ENCODE assay signal across 8 cellular contexts in genomic region chr1:150979007-150979722, GRCh38. TPM values are rescaled to one million over a fixed set of nuclear protein-coding genes. Genes with fewer than 3 reads are reported as not detected.
DNase-seq lines count a peak whose midpoint lies in the region; ATAC-seq, FAIRE-seq and TF ChIP-seq lines count a peak whose summit lies in the region.

No MANE protein-coding gene starts in this region.

- H2BK5ac ChIP-seq in H1 (ENCODE audit: low read depth, low read length), result peak overlapping the region; percentile 79; the same call in 1 of the 2 replicates

- H4K8ac ChIP-seq in H1 (ENCODE audit: extremely low read depth, insufficient read depth, low read length), result no peak overlapping the region; the same call in 1 of the 2 replicates

- H4K5ac ChIP-seq in H1 (ENCODE audit: insufficient read length, low read depth, low read length), result peak overlapping the region; percentile 47

- peak overlapping the region; percentile 91 for H3K18ac ChIP-seq in H1 (ENCODE audit: extremely low read depth, low read length)

- peaks cover 3% of the 10 kb centered on the region for H3K23me2 ChIP-seq in H1 (ENCODE audit: low read depth, low read length)

- peak; percentile 76 for FAIRE-seq in H1 (lab: Jason Lieb, UNC)

- H3K14ac ChIP-seq in H1 (ENCODE audit: insufficient read length), result no peak overlapping the region

- CTCF ChIA-PET in H1 (lab: Charles Lee; ENCODE audit: partially characterized antibody), result interaction anchor here (0.6 to 14.5 kb wide), 10 partner anchors 9 to 205 kb away, joined by 4 to 183 read pairs (median 18); partner anchors contain the start of gene MINDY1

- H2BK15ac ChIP-seq in H1 (ENCODE audit: low read length), result no peak overlapping the region; the same call in 1 of the 2 replicates

- no peaks in the 10 kb centered on the region; the same call in 1 of the 2 replicates for H3K79me1 ChIP-seq in H1 (ENCODE audit: low read depth, low read length)

- no peak overlapping the region for H2AK5ac ChIP-seq in H1 (ENCODE audit: low read depth, low read length)

- H3K4me3 ChIP-seq in GM12875 (ENCODE audit: low read depth, low read length), result no peak overlapping the region
- no peak overlapping the region; a peak in 1 of 8 replicates for H3K4me3 ChIP-seq in H1 (ENCODE audit: extremely low read depth in 1 of 4, insufficient read depth in 2 of 4, low read depth in 3 of 4, low read length in 4 of 4)

- peak overlapping the region; percentile 36 for H3K4ac ChIP-seq in H1 (replicated peaks; ENCODE audit: insufficient read length, low read depth, low read length)

- no peak overlapping the region for H3K9ac ChIP-seq in H1 (replicated peaks in 1 of 4; ENCODE audit: extremely low read depth in 1 of 4, low read depth in 3 of 4, low read length in 3 of 4)

- H3K56ac ChIP-seq in H1 (replicated peaks; ENCODE audit: insufficient read length, low read depth, low read length), result no peak overlapping the region

- no peak for ATAC-seq in GM18519 (IDR thresholded peaks at IDR 0.05; ENCODE audit: low FRiP score, unreplicated experiment)

- peak in 1 of 2 experiments; percentile 55; a peak in 1 of 3 replicates for TF ChIP-seq EP300 in H1 (IDR thresholded peaks at IDR 0.05; ENCODE audit: borderline replicate concordance in 1 of 2, low read depth in 2 of 2, low read length in 2 of 2)

- no peaks in the 10 kb centered on the region for H3K9me3 ChIP-seq in H1 (ENCODE audit: insufficient read depth in 2 of 2, low read depth in 1 of 2, low read length in 1 of 2)

- no peaks in the 10 kb centered on the region for H3K27me3 ChIP-seq in H1 (replicated peaks in 1 of 4; ENCODE audit: control insufficient read depth in 3 of 4, extremely low read depth in 1 of 4, insufficient read depth in 3 of 4, low read length in 3 of 4)

- DNase-seq in HS-5 (ENCODE audit: low read depth), result peak; percentile 78
- peak; percentile 80 for DNase-seq in NOMO-1 treated with DMSO at 0.1 percent for 48 hours (lab: John Stamatoyannopoulos, UW; ENCODE audit: unreplicated experiment)
- DNase-seq in activated CD8-positive, alpha-beta memory T cell treated with anti-CD3 and anti-CD28 coated beads for 24 hours, result peak; percentile 96
- peak; percentile 61 to 95 for DNase-seq in H1 (ENCODE audit: low read depth in 1 of 2, low spot score in 2 of 2)
- DNase-seq in middle frontal gyrus (ENCODE audit: extremely low spot score, low spot score), result peak; percentile 86
- peak; percentile 70 to 75 for DNase-seq in stimulated activated CD8-positive, alpha-beta memory T cell treated with anti-CD3 and anti-CD28 coated beads, Interleukin-15, amount 100 ng/mL, for 48 hours (ENCODE audit: low read depth in 2 of 2)

- peak overlapping the region; percentile 1 to 41; a peak in 3 of 4 replicates for H3K4me2 ChIP-seq in H1 (ENCODE audit: insufficient read depth in 1 of 2, low read depth in 2 of 2, low read length in 2 of 2)

- TF ChIP-seq CTCF in GM12875 (IDR thresholded peaks at IDR 0.05; ENCODE audit: borderline replicate concordance, insufficient read depth, low read depth, low read length), result peak; percentile 100
- peak; percentile 99 to 100 (median 100) for TF ChIP-seq CTCF in H1 (IDR thresholded peaks at IDR 0.05; ENCODE audit: control extremely low read depth in 1 of 3, insufficient read depth in 1 of 3, low read depth in 1 of 3, low read length in 3 of 3)

- peaks cover 9 to 42% (median 33%) of the 10 kb centered on the region in 4 experiments for H3K4me1 ChIP-seq in H1 (replicated peaks in 1 of 4; ENCODE audit: control insufficient read depth in 3 of 4, insufficient read depth in 4 of 4, low read length in 3 of 4)

- peak overlapping the region; percentile 75; the same call in 1 of the 2 replicates for H2BK12ac ChIP-seq in H1 (ENCODE audit: low read depth, low read length)

- H4K20me1 ChIP-seq in H1 (replicated peaks in 1 of 2; ENCODE audit: control insufficient read depth in 1 of 2, insufficient read depth in 2 of 2, low read length in 2 of 2), result no peaks in the 10 kb centered on the region

- H3K23ac ChIP-seq in H1 (ENCODE audit: insufficient read length), result no peak overlapping the region

- no peak overlapping the region for H2AFZ ChIP-seq in H1 (ENCODE audit: low read length)

- peak overlapping the region; percentile 5 for H2BK120ac ChIP-seq in H1 (replicated peaks; ENCODE audit: low read depth, low read length)

- H4K91ac ChIP-seq in H1 (replicated peaks; ENCODE audit: insufficient read length, low read length), result peak overlapping the region; percentile 36

- H3K36me3 ChIP-seq in H1 (ENCODE audit: control insufficient read depth in 2 of 4, insufficient read depth in 4 of 4, low read length in 3 of 4), result no peaks in the 10 kb centered on the region

- 45% methylated on average over 19 of the region's 19 CpGs; no CpG with 5 or more reads in 1 of the 2 experiments for WGBS in H1 (ENCODE audit: extremely low coverage in 1 of 2, insufficient coverage in 1 of 2, insufficient read length in 1 of 2, insufficient replicate concordance in 2 of 2, low coverage in 1 of 2, low lambda C conversion rate in 2 of 2, missing lambda C conversion rate in 1 of 2), 2 experiments

- no peak for TF ChIP-seq POLR2A in H1 (IDR thresholded peaks at IDR 0.05; ENCODE audit: control extremely low read depth in 1 of 2, low read depth in 2 of 2, low read length in 2 of 2)

- TF ChIP-seq RAD21 in H1 (IDR thresholded peaks at IDR 0.05 in 1 of 2, conservative IDR thresholded peaks at IDR 0.05 in 1 of 2; ENCODE audit: low read depth in 2 of 2, low read length in 2 of 2), result peak; percentile 71 to 85

- no peak overlapping the region for H3K27ac ChIP-seq in H1 (ENCODE audit: low read depth, low read length)

- POLR2A ChIA-PET in H1 (lab: Charles Lee; ENCODE audit: partially characterized antibody), result interaction anchor here (1.3 to 11.3 kb wide), 5 partner anchors 6 to 17 kb away, joined by 3 to 133 read pairs (median 6); partner anchors contain the start of gene CERS2

- H2BK20ac ChIP-seq in H1 (ENCODE audit: low read length), result peak overlapping the region; percentile 23

- peaks cover 0 to 4% of the 10 kb centered on the region in 2 experiments; a peak in 1 of 4 replicates for H3K79me2 ChIP-seq in H1 (ENCODE audit: control insufficient read depth in 1 of 2, insufficient read depth in 2 of 2, low read length in 2 of 2)

TF ChIP-seq in H1, 55 proteins besides CTCF, POLR2A, EP300 and RAD21 (continues in another document):
- TF ChIP-seq HDAC2 (IDR thresholded peaks at IDR 0.05; ENCODE audit: borderline replicate concordance in 1 of 2, low read depth in 2 of 2, low read length in 2 of 2) (peak; percentile 87 to 89; a peak in 3 of 4 replicates), TAF7 (optimal IDR thresholded peaks at IDR 0.05; ENCODE audit: borderline replicate concordance, low read depth, low read length) (peak; percentile 85)

RNA-seq across cellular contexts. Expression of gene ANXA9, which starts 2.9 kb away (rescaled TPM):
- total RNA-seq in H1 (2021; fragmentation: NEBNext Ultra II Directional; extraction: Animal tissue kit (Norgen Biotek cat#: 25700)), result 1.5 and 1.8 TPM in 2 replicates
- 3.3 and 3.5 TPM in 2 replicates for polyA plus RNA-seq in H1 (2011; rRNA removed)
- polyA plus RNA-seq in H1 (2011; cell fraction: cytosol; rRNA removed), result 3.7 TPM
- polyA plus RNA-seq in H1 (2011; cell fraction: nucleus; rRNA removed), result 5.8 TPM
- 2.4 to 3.2 TPM (median 3.0 TPM) in 4 replicates for polyA plus RNA-seq in H1 (2012, experiment 1 of 2)
- polyA plus RNA-seq in H1 (2012, experiment 2 of 2), result 2.2 TPM
- 1.1 TPM for polyA plus RNA-seq in H1 (2013, experiment 1 of 2)
- 1.3 TPM for polyA plus RNA-seq in H1 (2013, experiment 2 of 2)
- polyA minus RNA-seq in H1 (2011; rRNA and poly(A)+ RNA removed), result 4.3 and 7.1 TPM in 2 replicates
- polyA minus RNA-seq in H1 (2011; cell fraction: cytosol; rRNA and poly(A)+ RNA removed), result 4.5 TPM
- polyA minus RNA-seq in H1 (2011; cell fraction: nucleus; rRNA and poly(A)+ RNA removed), result 5.6 TPM

RNA-seq across cellular contexts. Expression of gene CERS2, which starts 4.5 kb away (rescaled TPM):
- total RNA-seq in H1 (2021; fragmentation: NEBNext Ultra II Directional; extraction: Animal tissue kit (Norgen Biotek cat#: 25700)), result 237 and 241 TPM in 2 replicates
- 153 and 216 TPM in 2 replicates for polyA plus RNA-seq in H1 (2011; rRNA removed)
- 153 TPM for polyA plus RNA-seq in H1 (2011; cell fraction: cytosol; rRNA removed)
- 172 TPM for polyA plus RNA-seq in H1 (2011; cell fraction: nucleus; rRNA removed)
- 143 to 179 TPM (median 156 TPM) in 4 replicates for polyA plus RNA-seq in H1 (2012, experiment 1 of 2)
- polyA plus RNA-seq in H1 (2012, experiment 2 of 2), result 302 TPM
- polyA plus RNA-seq in H1 (2013, experiment 1 of 2), result 284 TPM
- 302 TPM for polyA plus RNA-seq in H1 (2013, experiment 2 of 2)
- polyA minus RNA-seq in H1 (2011; rRNA and poly(A)+ RNA removed), result 234 and 288 TPM in 2 replicates
- polyA minus RNA-seq in H1 (2011; cell fraction: cytosol; rRNA and poly(A)+ RNA removed), result 120 TPM
- 98.2 TPM for polyA minus RNA-seq in H1 (2011; cell fraction: nucleus; rRNA and poly(A)+ RNA removed)

RNA-seq across cellular contexts. Expression of gene MINDY1, which starts 27.5 kb away (rescaled TPM):
- total RNA-seq in H1 (2021; fragmentation: NEBNext Ultra II Directional; extraction: Animal tissue kit (Norgen Biotek cat#: 25700)), result 10.6 and 11.4 TPM in 2 replicates
- polyA plus RNA-seq in H1 (2011; rRNA removed), result 10.3 and 11.5 TPM in 2 replicates
- polyA plus RNA-seq in H1 (2011; cell fraction: cytosol; rRNA removed), result 8.7 TPM
- 15.1 TPM for polyA plus RNA-seq in H1 (2011; cell fraction: nucleus; rRNA removed)
- 8.3 to 9.2 TPM (median 8.6 TPM) in 4 replicates for polyA plus RNA-seq in H1 (2012, experiment 1 of 2)
- 7.1 TPM for polyA plus RNA-seq in H1 (2012, experiment 2 of 2)
- polyA plus RNA-seq in H1 (2013, experiment 1 of 2), result 6.2 TPM
- 5.9 TPM for polyA plus RNA-seq in H1 (2013, experiment 2 of 2)
- polyA minus RNA-seq in H1 (2011; rRNA and poly(A)+ RNA removed), result 14.8 and 16.8 TPM in 2 replicates
- 11.1 TPM for polyA minus RNA-seq in H1 (2011; cell fraction: cytosol; rRNA and poly(A)+ RNA removed)
- 9.8 TPM for polyA minus RNA-seq in H1 (2011; cell fraction: nucleus; rRNA and poly(A)+ RNA removed)

RNA-seq across cellular contexts. Expression of gene PRUNE1, which starts 29.1 kb away (rescaled TPM):
- 27.5 and 32.8 TPM in 2 replicates for total RNA-seq in H1 (2021; fragmentation: NEBNext Ultra II Directional; extraction: Animal tissue kit (Norgen Biotek cat#: 25700))
- 42.8 and 54.2 TPM in 2 replicates for polyA plus RNA-seq in H1 (2011; rRNA removed)
- polyA plus RNA-seq in H1 (2011; cell fraction: cytosol; rRNA removed), result 39.8 TPM
- 28.4 TPM for polyA plus RNA-seq in H1 (2011; cell fraction: nucleus; rRNA removed)
- polyA plus RNA-seq in H1 (2012, experiment 1 of 2), result 23.4 to 32.8 TPM (median 28.8 TPM) in 4 replicates
- polyA plus RNA-seq in H1 (2012, experiment 2 of 2), result 25.5 TPM
- polyA plus RNA-seq in H1 (2013, experiment 1 of 2), result 21.6 TPM
- 24.7 TPM for polyA plus RNA-seq in H1 (2013, experiment 2 of 2)
- 44.0 and 46.6 TPM in 2 replicates for polyA minus RNA-seq in H1 (2011; rRNA and poly(A)+ RNA removed)
- polyA minus RNA-seq in H1 (2011; cell fraction: cytosol; rRNA and poly(A)+ RNA removed), result 30.5 TPM
- polyA minus RNA-seq in H1 (2011; cell fraction: nucleus; rRNA and poly(A)+ RNA removed), result 13.5 TPM

RNA-seq across cellular contexts. Expression of gene SETDB1, which starts 53.0 kb away (rescaled TPM):
- 48.8 and 49.9 TPM in 2 replicates for total RNA-seq in H1 (2021; fragmentation: NEBNext Ultra II Directional; extraction: Animal tissue kit (Norgen Biotek cat#: 25700))
- 26.9 and 27.5 TPM in 2 replicates for polyA plus RNA-seq in H1 (2011; rRNA removed)
- polyA plus RNA-seq in H1 (2011; cell fraction: cytosol; rRNA removed), result 33.1 TPM
- polyA plus RNA-seq in H1 (2011; cell fraction: nucleus; rRNA removed), result 56.0 TPM
- 39.7 to 50.9 TPM (median 43.9 TPM) in 4 replicates for polyA plus RNA-seq in H1 (2012, experiment 1 of 2)
- polyA plus RNA-seq in H1 (2012, experiment 2 of 2), result 9.5 TPM
- polyA plus RNA-seq in H1 (2013, experiment 1 of 2), result 23.7 TPM
- 23.0 TPM for polyA plus RNA-seq in H1 (2013, experiment 2 of 2)
- 79.4 and 81.0 TPM in 2 replicates for polyA minus RNA-seq in H1 (2011; rRNA and poly(A)+ RNA removed)
- polyA minus RNA-seq in H1 (2011; cell fraction: cytosol; rRNA and poly(A)+ RNA removed), result 32.3 TPM
- polyA minus RNA-seq in H1 (2011; cell fraction: nucleus; rRNA and poly(A)+ RNA removed), result 66.2 TPM
